8 cellular contexts compared by ENCODE assay signal in the genomic region with DNA sequence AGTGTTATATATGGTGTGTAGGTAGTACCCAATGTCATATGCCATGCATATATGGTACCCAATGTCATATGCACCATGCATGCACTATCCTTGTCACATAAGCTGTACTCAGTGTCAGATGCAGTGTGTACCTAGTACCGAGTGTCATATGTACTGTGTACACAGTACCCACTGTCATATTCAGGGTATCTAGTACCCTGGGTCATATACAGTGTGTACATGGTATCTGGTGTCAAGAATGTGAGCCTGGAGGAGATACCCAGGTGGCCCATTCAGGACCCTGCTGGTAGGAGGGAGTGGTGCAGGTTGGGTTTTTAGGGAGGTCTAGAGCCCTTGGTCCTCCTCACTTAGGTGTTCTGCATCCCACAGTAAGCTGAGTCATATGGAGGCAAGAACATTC. TPM values are rescaled to one million over a fixed set of nuclear protein-coding genes. Genes with fewer than 3 reads are reported as not detected.
DNase-seq lines count a peak whose midpoint lies in the region; ATAC-seq and TF ChIP-seq lines count a peak whose summit lies in the region.

No MANE protein-coding gene starts in this region.

- ATAC-seq in stimulated activated naive B cell treated with anti-CD40 and anti-IgM and Interleukin-4, amounts not matched to agents 10 μg/mL and 1 μg/mL and 100 μg/mL, for 72 hours (replicated peaks) = peak; percentile 21 to 35
- no peak for ATAC-seq in GM19455 (IDR thresholded peaks at IDR 0.05; ENCODE audit: unreplicated experiment)

- H3K27ac ChIP-seq in GM23248 = peak overlapping the region; percentile 47
- no peak overlapping the region for H3K27ac ChIP-seq in OCI-LY7 (ENCODE audit: low read depth, low read length, poor library complexity, severe bottlenecking)

- H3K79me2 ChIP-seq in GM23248 (ENCODE audit: insufficient read depth) (peaks cover 70% of the 10 kb centered on the region), OCI-LY7 (ENCODE audit: insufficient read depth, low read depth, low read length) (no peaks in the 10 kb centered on the region)

- H4K20me1 ChIP-seq in GM23248 (ENCODE audit: insufficient read depth) (peaks cover 34% of the 10 kb centered on the region), OCI-LY7 (ENCODE audit: insufficient read depth, low read length) (peaks cover 12% of the 10 kb centered on the region)

- no peaks in the 10 kb centered on the region for H3K36me3 Mint-ChIP-seq in immature natural killer cell
- no peaks in the 10 kb centered on the region for H3K36me3 Mint-ChIP-seq in stimulated activated naive B cell treated with anti-CD40 and anti-IgM and Interleukin-4, amounts not matched to agents 10 μg/mL and 1 μg/mL and 100 μg/mL, for 72 hours

- peaks cover 37 to 67% of the 10 kb centered on the region in 2 donors for H3K4me1 Mint-ChIP-seq in immature natural killer cell
- H3K4me1 Mint-ChIP-seq in stimulated activated naive B cell treated with anti-CD40 and anti-IgM and Interleukin-4, amounts not matched to agents 10 μg/mL and 1 μg/mL and 100 μg/mL, for 72 hours = peaks cover 12 to 38% of the 10 kb centered on the region in 2 donors

- H3K27me3 Mint-ChIP-seq in immature natural killer cell (ENCODE audit: low read depth in 3 of 3) = peaks cover 1 to 8% (median 5%) of the 10 kb centered on the region in 3 donors
- peaks cover 0 to 7% of the 10 kb centered on the region in 2 donors for H3K27me3 Mint-ChIP-seq in stimulated activated naive B cell treated with anti-CD40 and anti-IgM and Interleukin-4, amounts not matched to agents 10 μg/mL and 1 μg/mL and 100 μg/mL, for 72 hours

- CTCF ChIA-PET in OCI-LY7 (lab: Charles Lee; ENCODE audit: unreplicated experiment) = no interaction called here

- no peaks in the 10 kb centered on the region for H3K36me3 ChIP-seq in GM23248 (ENCODE audit: low read depth)
- no peaks in the 10 kb centered on the region for H3K36me3 ChIP-seq in OCI-LY7 (ENCODE audit: insufficient read depth, low read length)

- H3K4me3 ChIP-seq in GM23248 (peak overlapping the region; percentile 80), OCI-LY7 (ENCODE audit: low read depth, low read length, poor library complexity, severe bottlenecking) (no peak overlapping the region)

- WGBS in GM23248 (ENCODE audit: low coverage in 1 of 2, low lambda C conversion rate in 2 of 2, missing lambda C conversion rate in 2 of 2), 2 experiments = 63 to 72% methylated on average over 1 of the region's 1 CpG

- H3K27me3 ChIP-seq in GM23248 (replicated peaks; ENCODE audit: insufficient read depth) = no peaks in the 10 kb centered on the region

- POLR2A ChIA-PET in OCI-LY7 (lab: Charles Lee) = no interaction called here

- H3K4me2 ChIP-seq in GM23248 (ENCODE audit: unreplicated experiment) = peak overlapping the region; percentile 84
- no peak overlapping the region for H3K4me2 ChIP-seq in OCI-LY7 (ENCODE audit: low read length)

- DNase-seq in COLO668 (lab: John Stamatoyannopoulos, UW; ENCODE audit: unreplicated experiment) (peak; percentile 31), GM23248 (peak; percentile 57), OCI-LY7 (ENCODE audit: low spot score) (peak; percentile 47), immature natural killer cell (peak; percentile 13 to 27 (median 23)), HPDE6-E6E7 (ENCODE audit: extremely low spot score) (no peak)
- peak; percentile 80 for DNase-seq in activated effector memory CD4-positive, alpha-beta T cell treated with anti-CD3 and anti-CD28 coated beads, Interleukin-2, amount 50 U/mL, for 16 hours
- DNase-seq in stimulated activated naive B cell treated with anti-CD40 and anti-IgM and Interleukin-4, amounts not matched to agents 10 μg/mL and 1 μg/mL and 100 μg/mL, for 72 hours = peak; percentile 28

- H3K9me3 ChIP-seq in GM23248 (ENCODE audit: low read depth) (no peaks in the 10 kb centered on the region), OCI-LY7 (ENCODE audit: low read length) (no peaks in the 10 kb centered on the region)

- no peaks in the 10 kb centered on the region for H3K9me3 Mint-ChIP-seq in immature natural killer cell
- H3K9me3 Mint-ChIP-seq in stimulated activated naive B cell treated with anti-CD40 and anti-IgM and Interleukin-4, amounts not matched to agents 10 μg/mL and 1 μg/mL and 100 μg/mL, for 72 hours = no peaks in the 10 kb centered on the region

- peak overlapping the region; percentile 4 to 97 (median 91) for H3K27ac Mint-ChIP-seq in immature natural killer cell
- no peak overlapping the region for H3K27ac Mint-ChIP-seq in stimulated activated naive B cell treated with anti-CD40 and anti-IgM and Interleukin-4, amounts not matched to agents 10 μg/mL and 1 μg/mL and 100 μg/mL, for 72 hours

- TF ChIP-seq CTCF in OCI-LY7 (conservative IDR thresholded peaks at IDR 0.05; ENCODE audit: low read length) = peak; percentile 51

- BruUV-seq in OCI-LY7 (replicated peaks; lab: Mats Ljungman, UMichigan) = no TSS peak

- intact Hi-C loops in OCI-LY7 (cut with micrococcal nuclease; ENCODE audit: unreplicated experiment) = no loop called here

- H3K4me3 Mint-ChIP-seq in immature natural killer cell = peak overlapping the region; percentile 88 to 94 (median 91)
- H3K4me3 Mint-ChIP-seq in stimulated activated naive B cell treated with anti-CD40 and anti-IgM and Interleukin-4, amounts not matched to agents 10 μg/mL and 1 μg/mL and 100 μg/mL, for 72 hours = no peak overlapping the region

- no peaks in the 10 kb centered on the region for H3K9me2 ChIP-seq in GM23248 (ENCODE audit: insufficient read depth)
- no peaks in the 10 kb centered on the region for H3K9me2 ChIP-seq in OCI-LY7 (ENCODE audit: insufficient read depth, low read length)

- H3F3A ChIP-seq in GM23248 (ENCODE audit: insufficient read depth) = peaks cover 29% of the 10 kb centered on the region

- in situ Hi-C loops in GM23248 (cut with MboI) = no loop called here

- H2AFZ ChIP-seq in GM23248 (no peak overlapping the region), OCI-LY7 (ENCODE audit: low read length) (no peak overlapping the region)

- H3K9ac ChIP-seq in GM23248 = no peak overlapping the region

- H3K4me1 ChIP-seq in GM23248 (ENCODE audit: insufficient read depth) = peaks cover 42% of the 10 kb centered on the region
- no peaks in the 10 kb centered on the region for H3K4me1 ChIP-seq in OCI-LY7 (ENCODE audit: insufficient read depth, low read length, poor library complexity, severe bottlenecking)

RNA-seq across cellular contexts. Expression of gene ZMYND11, which starts 1.8 kb away (rescaled TPM):
- total RNA-seq in GM23248 (2014; rRNA removed; shearing (Covaris generic)) = 63.4 and 66.0 TPM in 2 replicates
- polyA plus RNA-seq in GM23248 (2016; fragmentation: Nextera tagmentation; extraction: Ambion mirVana) (47.1 and 47.9 TPM in 2 replicates), immature natural killer cell (10 to 100 TPM; 24.4 to 58.9 (median 29.4) TPM)
- 2.9 and 5.5 TPM in 2 replicates for total RNA-seq in OCI-LY7 (2014; rRNA removed; shearing (Covaris generic))
- 2.3 and 4.0 TPM in 2 replicates for total RNA-seq in OCI-LY7 (2022)

Comparison
In these comparisons a context has a peak if more than half of its experiments do, and no peak if none do; other contexts are left out.
1. H3K4me3 Mint-ChIP-seq: peak in immature natural killer cell (5 of 5); none in stimulated activated naive B cell treated with anti-CD40 and anti-IgM and Interleukin-4, amounts not matched to agents 10 μg/mL and 1 μg/mL and 100 μg/mL, for 72 hours (0 of 2).